1 cellular context compared by ENCODE assay signal in the genomic region with DNA sequence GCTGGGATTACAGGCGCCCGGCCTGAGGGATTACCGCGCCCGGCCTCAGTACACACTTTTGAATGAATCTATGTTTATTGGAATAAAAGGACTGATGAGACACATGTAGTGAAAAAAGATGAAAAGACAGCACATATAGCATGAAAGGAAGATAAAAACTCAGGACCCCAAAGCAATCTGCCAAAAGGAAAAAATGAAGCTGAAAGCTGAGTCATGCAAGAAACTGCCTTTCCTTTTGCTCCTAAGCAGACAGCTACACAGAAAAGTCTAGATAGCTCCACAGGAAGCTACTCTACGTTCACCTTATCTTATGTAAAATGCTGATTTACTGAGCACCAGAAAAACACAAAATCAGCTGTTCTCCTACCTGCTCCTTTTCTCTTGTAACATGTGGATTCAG.
TF ChIP-seq lines count a peak whose summit lies in the region.

No MANE protein-coding gene starts in this region.

TF ChIP-seq in GM23338, 12 proteins besides CTCF, POLR2A, EP300 and RAD21 (continued from another document):
- TF ChIP-seq, protein P1, sequence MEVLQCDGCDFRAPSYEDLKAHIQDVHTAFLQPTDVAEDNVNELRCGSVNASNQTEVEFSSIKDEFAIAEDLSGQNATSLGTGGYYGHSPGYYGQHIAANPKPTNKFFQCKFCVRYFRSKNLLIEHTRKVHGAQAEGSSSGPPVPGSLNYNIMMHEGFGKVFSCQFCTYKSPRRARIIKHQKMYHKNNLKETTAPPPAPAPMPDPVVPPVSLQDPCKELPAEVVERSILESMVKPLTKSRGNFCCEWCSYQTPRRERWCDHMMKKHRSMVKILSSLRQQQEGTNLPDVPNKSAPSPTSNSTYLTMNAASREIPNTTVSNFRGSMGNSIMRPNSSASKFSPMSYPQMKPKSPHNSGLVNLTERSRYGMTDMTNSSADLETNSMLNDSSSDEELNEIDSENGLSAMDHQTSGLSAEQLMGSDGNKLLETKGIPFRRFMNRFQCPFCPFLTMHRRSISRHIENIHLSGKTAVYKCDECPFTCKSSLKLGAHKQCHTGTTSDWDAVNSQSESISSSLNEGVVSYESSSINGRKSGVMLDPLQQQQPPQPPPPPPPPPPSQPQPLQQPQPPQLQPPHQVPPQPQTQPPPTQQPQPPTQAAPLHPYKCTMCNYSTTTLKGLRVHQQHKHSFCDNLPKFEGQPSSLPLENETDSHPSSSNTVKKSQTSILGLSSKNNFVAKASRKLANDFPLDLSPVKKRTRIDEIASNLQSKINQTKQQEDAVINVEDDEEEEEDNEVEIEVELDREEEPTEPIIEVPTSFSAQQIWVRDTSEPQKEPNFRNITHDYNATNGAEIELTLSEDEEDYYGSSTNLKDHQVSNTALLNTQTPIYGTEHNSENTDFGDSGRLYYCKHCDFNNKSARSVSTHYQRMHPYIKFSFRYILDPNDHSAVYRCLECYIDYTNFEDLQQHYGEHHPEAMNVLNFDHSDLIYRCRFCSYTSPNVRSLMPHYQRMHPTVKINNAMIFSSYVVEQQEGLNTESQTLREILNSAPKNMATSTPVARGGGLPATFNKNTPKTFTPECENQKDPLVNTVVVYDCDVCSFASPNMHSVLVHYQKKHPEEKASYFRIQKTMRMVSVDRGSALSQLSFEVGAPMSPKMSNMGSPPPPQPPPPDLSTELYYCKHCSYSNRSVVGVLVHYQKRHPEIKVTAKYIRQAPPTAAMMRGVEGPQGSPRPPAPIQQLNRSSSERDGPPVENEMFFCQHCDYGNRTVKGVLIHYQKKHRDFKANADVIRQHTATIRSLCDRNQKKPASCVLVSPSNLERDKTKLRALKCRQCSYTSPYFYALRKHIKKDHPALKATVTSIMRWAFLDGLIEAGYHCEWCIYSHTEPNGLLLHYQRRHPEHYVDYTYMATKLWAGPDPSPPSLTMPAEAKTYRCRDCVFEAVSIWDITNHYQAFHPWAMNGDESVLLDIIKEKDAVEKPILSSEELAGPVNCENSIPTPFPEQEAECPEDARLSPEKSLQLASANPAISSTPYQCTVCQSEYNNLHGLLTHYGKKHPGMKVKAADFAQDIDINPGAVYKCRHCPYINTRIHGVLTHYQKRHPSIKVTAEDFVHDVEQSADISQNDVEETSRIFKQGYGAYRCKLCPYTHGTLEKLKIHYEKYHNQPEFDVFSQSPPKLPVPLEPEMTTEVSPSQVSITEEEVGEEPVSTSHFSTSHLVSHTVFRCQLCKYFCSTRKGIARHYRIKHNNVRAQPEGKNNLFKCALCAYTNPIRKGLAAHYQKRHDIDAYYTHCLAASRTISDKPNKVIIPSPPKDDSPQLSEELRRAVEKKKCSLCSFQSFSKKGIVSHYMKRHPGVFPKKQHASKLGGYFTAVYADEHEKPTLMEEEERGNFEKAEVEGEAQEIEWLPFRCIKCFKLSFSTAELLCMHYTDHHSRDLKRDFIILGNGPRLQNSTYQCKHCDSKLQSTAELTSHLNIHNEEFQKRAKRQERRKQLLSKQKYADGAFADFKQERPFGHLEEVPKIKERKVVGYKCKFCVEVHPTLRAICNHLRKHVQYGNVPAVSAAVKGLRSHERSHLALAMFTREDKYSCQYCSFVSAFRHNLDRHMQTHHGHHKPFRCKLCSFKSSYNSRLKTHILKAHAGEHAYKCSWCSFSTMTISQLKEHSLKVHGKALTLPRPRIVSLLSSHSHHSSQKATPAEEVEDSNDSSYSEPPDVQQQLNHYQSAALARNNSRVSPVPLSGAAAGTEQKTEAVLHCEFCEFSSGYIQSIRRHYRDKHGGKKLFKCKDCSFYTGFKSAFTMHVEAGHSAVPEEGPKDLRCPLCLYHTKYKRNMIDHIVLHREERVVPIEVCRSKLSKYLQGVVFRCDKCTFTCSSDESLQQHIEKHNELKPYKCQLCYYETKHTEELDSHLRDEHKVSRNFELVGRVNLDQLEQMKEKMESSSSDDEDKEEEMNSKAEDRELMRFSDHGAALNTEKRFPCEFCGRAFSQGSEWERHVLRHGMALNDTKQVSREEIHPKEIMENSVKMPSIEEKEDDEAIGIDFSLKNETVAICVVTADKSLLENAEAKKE (CRISPR knock-in tag; IDR thresholded peaks at IDR 0.05): no peak
- TF ChIP-seq CREB1 (CRISPR knock-in tag; IDR thresholded peaks at IDR 0.05; ENCODE audit: low read depth) (no peak), NANOG (IDR thresholded peaks at IDR 0.05; ENCODE audit: borderline replicate concordance) (no peak), EZH2phosphoT487 (IDR thresholded peaks at IDR 0.05; ENCODE audit: unreplicated experiment) (no peak)
- TF ChIP-seq, protein P2, sequence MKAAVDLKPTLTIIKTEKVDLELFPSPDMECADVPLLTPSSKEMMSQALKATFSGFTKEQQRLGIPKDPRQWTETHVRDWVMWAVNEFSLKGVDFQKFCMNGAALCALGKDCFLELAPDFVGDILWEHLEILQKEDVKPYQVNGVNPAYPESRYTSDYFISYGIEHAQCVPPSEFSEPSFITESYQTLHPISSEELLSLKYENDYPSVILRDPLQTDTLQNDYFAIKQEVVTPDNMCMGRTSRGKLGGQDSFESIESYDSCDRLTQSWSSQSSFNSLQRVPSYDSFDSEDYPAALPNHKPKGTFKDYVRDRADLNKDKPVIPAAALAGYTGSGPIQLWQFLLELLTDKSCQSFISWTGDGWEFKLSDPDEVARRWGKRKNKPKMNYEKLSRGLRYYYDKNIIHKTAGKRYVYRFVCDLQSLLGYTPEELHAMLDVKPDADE (IDR thresholded peaks at IDR 0.05): no peak
